ENCODE assay signal across 1 cellular context in the genomic region with DNA sequence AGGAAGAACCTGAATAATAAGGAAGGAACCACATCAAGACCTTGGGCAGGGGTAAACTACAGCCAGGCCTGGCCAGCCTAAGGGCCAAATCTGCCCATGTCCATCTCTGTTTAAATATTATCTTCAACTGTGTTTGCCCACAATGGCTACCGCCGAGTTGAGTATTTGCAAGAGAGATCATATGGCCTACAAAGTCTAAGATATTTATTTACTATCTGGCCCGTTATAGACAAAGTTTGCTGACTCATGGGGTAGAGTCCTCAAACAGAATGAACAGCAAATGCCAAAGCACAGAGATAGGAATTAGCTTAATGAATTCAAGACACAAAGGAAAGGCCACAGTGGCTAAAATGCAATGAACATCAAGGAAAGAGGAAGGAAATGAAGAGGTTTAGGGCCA.
TF ChIP-seq lines count a peak whose summit lies in the region.

No MANE protein-coding gene starts in this region.

TF ChIP-seq in HepG2, 621 proteins besides CTCF, POLR2A, EP300 and RAD21 (continued from another document and continues in another):
- TF ChIP-seq, protein P1, sequence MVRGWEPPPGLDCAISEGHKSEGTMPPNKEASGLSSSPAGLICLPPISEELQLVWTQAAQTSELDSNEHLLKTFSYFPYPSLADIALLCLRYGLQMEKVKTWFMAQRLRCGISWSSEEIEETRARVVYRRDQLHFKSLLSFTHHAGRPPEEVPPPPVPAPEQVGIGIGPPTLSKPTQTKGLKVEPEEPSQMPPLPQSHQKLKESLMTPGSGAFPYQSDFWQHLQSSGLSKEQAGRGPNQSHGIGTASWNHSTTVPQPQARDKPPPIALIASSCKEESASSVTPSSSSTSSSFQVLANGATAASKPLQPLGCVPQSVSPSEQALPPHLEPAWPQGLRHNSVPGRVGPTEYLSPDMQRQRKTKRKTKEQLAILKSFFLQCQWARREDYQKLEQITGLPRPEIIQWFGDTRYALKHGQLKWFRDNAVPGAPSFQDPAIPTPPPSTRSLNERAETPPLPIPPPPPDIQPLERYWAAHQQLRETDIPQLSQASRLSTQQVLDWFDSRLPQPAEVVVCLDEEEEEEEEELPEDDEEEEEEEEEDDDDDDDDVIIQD (CRISPR knock-in tag; IDR thresholded peaks at IDR 0.05; ENCODE audit: low read depth): peak; percentile 84; the same call in 1 of the 2 replicates
- TF ChIP-seq ARHGAP35 (CRISPR knock-in tag; IDR thresholded peaks at IDR 0.05; ENCODE audit: borderline replicate concordance) (no peak), TAF1 (CRISPR knock-in tag; IDR thresholded peaks at IDR 0.05) (no peak), TCF7 (IDR thresholded peaks at IDR 0.05; ENCODE audit: low read depth) (peak; percentile 49; the same call in 1 of the 2 replicates), MEF2D (CRISPR knock-in tag; IDR thresholded peaks at IDR 0.05) (peak; percentile 74; the same call in 1 of the 2 replicates), TBX2 (CRISPR knock-in tag; IDR thresholded peaks at IDR 0.05; ENCODE audit: borderline replicate concordance) (peak; percentile 48; the same call in 1 of the 2 replicates), HIVEP1 (CRISPR knock-in tag; IDR thresholded peaks at IDR 0.05) (no peak), RBM22 (optimal IDR thresholded peaks at IDR 0.05; ENCODE audit: low read length) (peak; percentile 53), DPF2 (CRISPR knock-in tag; IDR thresholded peaks at IDR 0.05; ENCODE audit: borderline replicate concordance, low read depth) (no peak), SRY (CRISPR knock-in tag; IDR thresholded peaks at IDR 0.05) (no peak), GATAD2A (CRISPR knock-in tag; IDR thresholded peaks at IDR 0.05) (peak; percentile 84), POGZ (CRISPR knock-in tag; IDR thresholded peaks at IDR 0.05) (peak; percentile 72), NFIC (IDR thresholded peaks at IDR 0.05; ENCODE audit: low read length) (no peak), ZNF607 (CRISPR knock-in tag; IDR thresholded peaks at IDR 0.05; ENCODE audit: borderline replicate concordance) (no peak), MAFF (IDR thresholded peaks at IDR 0.05; ENCODE audit: low read depth, low read length) (peak; percentile 95), SALL1 (CRISPR knock-in tag; IDR thresholded peaks at IDR 0.05) (peak; percentile 65), FOSL2 (CRISPR knock-in tag; IDR thresholded peaks at IDR 0.05) (peak; percentile 73), HNF4A (CRISPR knock-in tag; IDR thresholded peaks at IDR 0.05) (peak; percentile 64; the same call in 1 of the 2 replicates), GATAD1 (CRISPR knock-in tag; IDR thresholded peaks at IDR 0.05) (0 out of 2 replicates have a peak, but pooled peaks have one; percentile 23), ZNF510 (CRISPR knock-in tag; IDR thresholded peaks at IDR 0.05; ENCODE audit: low read depth) (no peak), ZNF354B (CRISPR knock-in tag; IDR thresholded peaks at IDR 0.05) (no peak), MAFK (conservative IDR thresholded peaks at IDR 0.05 in 1 of 2, IDR thresholded peaks at IDR 0.05 in 1 of 2; ENCODE audit: low read length in 2 of 2) (peak; percentile 92 to 97), ZFP1 (CRISPR knock-in tag; IDR thresholded peaks at IDR 0.05) (0 out of 2 replicates have a peak, but pooled peaks have one; percentile 54), CREB1 (IDR thresholded peaks at IDR 0.05) (no peak), CREB1 (CRISPR knock-in tag; IDR thresholded peaks at IDR 0.05) (peak; percentile 37; the same call in 1 of the 2 replicates), JUN (CRISPR knock-in tag; IDR thresholded peaks at IDR 0.05) (no peak), ZFX (CRISPR knock-in tag; IDR thresholded peaks at IDR 0.05; ENCODE audit: low read depth) (peak; percentile 47; the same call in 1 of the 2 replicates), ZFP36 (IDR thresholded peaks at IDR 0.05; ENCODE audit: borderline replicate concordance, low read depth, low read length, partially characterized antibody) (no peak), NFIB (CRISPR knock-in tag; IDR thresholded peaks at IDR 0.05; ENCODE audit: borderline replicate concordance) (no peak), RXRB (CRISPR knock-in tag; IDR thresholded peaks at IDR 0.05; ENCODE audit: borderline replicate concordance) (peak; percentile 45; the same call in 1 of the 2 replicates), KLF6 (CRISPR knock-in tag; IDR thresholded peaks at IDR 0.05) (0 out of 2 replicates have a peak, but pooled peaks have one; percentile 39)
- TF ChIP-seq, protein P2, sequence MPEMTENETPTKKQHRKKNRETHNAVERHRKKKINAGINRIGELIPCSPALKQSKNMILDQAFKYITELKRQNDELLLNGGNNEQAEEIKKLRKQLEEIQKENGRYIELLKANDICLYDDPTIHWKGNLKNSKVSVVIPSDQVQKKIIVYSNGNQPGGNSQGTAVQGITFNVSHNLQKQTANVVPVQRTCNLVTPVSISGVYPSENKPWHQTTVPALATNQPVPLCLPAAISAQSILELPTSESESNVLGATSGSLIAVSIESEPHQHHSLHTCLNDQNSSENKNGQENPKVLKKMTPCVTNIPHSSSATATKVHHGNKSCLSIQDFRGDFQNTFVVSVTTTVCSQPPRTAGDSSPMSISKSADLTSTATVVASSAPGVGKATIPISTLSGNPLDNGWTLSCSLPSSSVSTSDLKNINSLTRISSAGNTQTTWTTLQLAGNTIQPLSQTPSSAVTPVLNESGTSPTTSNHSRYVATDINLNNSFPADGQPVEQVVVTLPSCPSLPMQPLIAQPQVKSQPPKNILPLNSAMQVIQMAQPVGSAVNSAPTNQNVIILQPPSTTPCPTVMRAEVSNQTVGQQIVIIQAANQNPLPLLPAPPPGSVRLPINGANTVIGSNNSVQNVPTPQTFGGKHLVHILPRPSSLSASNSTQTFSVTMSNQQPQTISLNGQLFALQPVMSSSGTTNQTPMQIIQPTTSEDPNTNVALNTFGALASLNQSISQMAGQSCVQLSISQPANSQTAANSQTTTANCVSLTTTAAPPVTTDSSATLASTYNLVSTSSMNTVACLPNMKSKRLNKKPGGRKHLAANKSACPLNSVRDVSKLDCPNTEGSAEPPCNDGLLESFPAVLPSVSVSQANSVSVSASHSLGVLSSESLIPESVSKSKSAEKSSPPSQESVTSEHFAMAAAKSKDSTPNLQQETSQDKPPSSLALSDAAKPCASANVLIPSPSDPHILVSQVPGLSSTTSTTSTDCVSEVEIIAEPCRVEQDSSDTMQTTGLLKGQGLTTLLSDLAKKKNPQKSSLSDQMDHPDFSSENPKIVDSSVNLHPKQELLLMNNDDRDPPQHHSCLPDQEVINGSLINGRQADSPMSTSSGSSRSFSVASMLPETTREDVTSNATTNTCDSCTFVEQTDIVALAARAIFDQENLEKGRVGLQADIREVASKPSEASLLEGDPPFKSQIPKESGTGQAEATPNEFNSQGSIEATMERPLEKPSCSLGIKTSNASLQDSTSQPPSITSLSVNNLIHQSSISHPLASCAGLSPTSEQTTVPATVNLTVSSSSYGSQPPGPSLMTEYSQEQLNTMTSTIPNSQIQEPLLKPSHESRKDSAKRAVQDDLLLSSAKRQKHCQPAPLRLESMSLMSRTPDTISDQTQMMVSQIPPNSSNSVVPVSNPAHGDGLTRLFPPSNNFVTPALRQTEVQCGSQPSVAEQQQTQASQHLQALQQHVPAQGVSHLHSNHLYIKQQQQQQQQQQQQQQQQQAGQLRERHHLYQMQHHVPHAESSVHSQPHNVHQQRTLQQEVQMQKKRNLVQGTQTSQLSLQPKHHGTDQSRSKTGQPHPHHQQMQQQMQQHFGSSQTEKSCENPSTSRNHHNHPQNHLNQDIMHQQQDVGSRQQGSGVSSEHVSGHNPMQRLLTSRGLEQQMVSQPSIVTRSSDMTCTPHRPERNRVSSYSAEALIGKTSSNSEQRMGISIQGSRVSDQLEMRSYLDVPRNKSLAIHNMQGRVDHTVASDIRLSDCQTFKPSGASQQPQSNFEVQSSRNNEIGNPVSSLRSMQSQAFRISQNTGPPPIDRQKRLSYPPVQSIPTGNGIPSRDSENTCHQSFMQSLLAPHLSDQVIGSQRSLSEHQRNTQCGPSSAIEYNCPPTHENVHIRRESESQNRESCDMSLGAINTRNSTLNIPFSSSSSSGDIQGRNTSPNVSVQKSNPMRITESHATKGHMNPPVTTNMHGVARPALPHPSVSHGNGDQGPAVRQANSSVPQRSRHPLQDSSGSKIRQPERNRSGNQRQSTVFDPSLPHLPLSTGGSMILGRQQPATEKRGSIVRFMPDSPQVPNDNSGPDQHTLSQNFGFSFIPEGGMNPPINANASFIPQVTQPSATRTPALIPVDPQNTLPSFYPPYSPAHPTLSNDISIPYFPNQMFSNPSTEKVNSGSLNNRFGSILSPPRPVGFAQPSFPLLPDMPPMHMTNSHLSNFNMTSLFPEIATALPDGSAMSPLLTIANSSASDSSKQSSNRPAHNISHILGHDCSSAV (CRISPR knock-in tag; IDR thresholded peaks at IDR 0.05; ENCODE audit: borderline replicate concordance): no peak
- TF ChIP-seq, protein P3, sequence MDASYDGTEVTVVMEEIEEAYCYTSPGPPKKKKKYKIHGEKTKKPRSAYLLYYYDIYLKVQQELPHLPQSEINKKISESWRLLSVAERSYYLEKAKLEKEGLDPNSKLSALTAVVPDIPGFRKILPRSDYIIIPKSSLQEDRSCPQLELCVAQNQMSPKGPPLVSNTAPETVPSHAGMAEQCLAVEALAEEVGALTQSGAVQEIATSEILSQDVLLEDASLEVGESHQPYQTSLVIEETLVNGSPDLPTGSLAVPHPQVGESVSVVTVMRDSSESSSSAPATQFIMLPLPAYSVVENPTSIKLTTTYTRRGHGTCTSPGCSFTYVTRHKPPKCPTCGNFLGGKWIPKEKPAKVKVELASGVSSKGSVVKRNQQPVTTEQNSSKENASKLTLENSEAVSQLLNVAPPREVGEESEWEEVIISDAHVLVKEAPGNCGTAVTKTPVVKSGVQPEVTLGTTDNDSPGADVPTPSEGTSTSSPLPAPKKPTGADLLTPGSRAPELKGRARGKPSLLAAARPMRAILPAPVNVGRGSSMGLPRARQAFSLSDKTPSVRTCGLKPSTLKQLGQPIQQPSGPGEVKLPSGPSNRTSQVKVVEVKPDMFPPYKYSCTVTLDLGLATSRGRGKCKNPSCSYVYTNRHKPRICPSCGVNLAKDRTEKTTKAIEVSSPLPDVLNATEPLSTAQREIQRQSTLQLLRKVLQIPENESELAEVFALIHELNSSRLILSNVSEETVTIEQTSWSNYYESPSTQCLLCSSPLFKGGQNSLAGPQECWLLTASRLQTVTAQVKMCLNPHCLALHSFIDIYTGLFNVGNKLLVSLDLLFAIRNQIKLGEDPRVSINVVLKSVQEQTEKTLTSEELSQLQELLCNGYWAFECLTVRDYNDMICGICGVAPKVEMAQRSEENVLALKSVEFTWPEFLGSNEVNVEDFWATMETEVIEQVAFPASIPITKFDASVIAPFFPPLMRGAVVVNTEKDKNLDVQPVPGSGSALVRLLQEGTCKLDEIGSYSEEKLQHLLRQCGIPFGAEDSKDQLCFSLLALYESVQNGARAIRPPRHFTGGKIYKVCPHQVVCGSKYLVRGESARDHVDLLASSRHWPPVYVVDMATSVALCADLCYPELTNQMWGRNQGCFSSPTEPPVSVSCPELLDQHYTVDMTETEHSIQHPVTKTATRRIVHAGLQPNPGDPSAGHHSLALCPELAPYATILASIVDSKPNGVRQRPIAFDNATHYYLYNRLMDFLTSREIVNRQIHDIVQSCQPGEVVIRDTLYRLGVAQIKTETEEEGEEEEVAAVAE (CRISPR knock-in tag; IDR thresholded peaks at IDR 0.05; ENCODE audit: borderline replicate concordance): no peak
- TF ChIP-seq, protein P4, sequence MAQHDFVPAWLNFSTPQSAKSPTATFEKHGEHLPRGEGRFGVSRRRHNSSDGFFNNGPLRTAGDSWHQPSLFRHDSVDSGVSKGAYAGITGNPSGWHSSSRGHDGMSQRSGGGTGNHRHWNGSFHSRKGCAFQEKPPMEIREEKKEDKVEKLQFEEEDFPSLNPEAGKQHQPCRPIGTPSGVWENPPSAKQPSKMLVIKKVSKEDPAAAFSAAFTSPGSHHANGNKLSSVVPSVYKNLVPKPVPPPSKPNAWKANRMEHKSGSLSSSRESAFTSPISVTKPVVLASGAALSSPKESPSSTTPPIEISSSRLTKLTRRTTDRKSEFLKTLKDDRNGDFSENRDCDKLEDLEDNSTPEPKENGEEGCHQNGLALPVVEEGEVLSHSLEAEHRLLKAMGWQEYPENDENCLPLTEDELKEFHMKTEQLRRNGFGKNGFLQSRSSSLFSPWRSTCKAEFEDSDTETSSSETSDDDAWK (CRISPR knock-in tag; IDR thresholded peaks at IDR 0.05): no peak
- TF ChIP-seq, protein P5, sequence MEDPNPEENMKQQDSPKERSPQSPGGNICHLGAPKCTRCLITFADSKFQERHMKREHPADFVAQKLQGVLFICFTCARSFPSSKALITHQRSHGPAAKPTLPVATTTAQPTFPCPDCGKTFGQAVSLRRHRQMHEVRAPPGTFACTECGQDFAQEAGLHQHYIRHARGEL (CRISPR knock-in tag; IDR thresholded peaks at IDR 0.05): no peak
- TF ChIP-seq, protein P6, sequence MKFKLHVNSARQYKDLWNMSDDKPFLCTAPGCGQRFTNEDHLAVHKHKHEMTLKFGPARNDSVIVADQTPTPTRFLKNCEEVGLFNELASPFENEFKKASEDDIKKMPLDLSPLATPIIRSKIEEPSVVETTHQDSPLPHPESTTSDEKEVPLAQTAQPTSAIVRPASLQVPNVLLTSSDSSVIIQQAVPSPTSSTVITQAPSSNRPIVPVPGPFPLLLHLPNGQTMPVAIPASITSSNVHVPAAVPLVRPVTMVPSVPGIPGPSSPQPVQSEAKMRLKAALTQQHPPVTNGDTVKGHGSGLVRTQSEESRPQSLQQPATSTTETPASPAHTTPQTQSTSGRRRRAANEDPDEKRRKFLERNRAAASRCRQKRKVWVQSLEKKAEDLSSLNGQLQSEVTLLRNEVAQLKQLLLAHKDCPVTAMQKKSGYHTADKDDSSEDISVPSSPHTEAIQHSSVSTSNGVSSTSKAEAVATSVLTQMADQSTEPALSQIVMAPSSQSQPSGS (CRISPR knock-in tag; IDR thresholded peaks at IDR 0.05): no peak
- TF ChIP-seq, protein P7, sequence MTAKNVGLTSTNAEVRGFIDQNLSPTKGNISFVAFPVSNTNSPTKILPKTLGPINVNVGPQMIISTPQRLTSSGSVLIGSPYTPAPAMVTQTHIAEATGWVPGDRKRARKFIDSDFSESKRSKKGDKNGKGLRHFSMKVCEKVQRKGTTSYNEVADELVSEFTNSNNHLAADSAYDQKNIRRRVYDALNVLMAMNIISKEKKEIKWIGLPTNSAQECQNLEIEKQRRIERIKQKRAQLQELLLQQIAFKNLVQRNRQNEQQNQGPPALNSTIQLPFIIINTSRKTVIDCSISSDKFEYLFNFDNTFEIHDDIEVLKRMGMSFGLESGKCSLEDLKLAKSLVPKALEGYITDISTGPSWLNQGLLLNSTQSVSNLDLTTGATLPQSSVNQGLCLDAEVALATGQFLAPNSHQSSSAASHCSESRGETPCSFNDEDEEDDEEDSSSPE (CRISPR knock-in tag; IDR thresholded peaks at IDR 0.05): no peak
- TF ChIP-seq, protein P8, sequence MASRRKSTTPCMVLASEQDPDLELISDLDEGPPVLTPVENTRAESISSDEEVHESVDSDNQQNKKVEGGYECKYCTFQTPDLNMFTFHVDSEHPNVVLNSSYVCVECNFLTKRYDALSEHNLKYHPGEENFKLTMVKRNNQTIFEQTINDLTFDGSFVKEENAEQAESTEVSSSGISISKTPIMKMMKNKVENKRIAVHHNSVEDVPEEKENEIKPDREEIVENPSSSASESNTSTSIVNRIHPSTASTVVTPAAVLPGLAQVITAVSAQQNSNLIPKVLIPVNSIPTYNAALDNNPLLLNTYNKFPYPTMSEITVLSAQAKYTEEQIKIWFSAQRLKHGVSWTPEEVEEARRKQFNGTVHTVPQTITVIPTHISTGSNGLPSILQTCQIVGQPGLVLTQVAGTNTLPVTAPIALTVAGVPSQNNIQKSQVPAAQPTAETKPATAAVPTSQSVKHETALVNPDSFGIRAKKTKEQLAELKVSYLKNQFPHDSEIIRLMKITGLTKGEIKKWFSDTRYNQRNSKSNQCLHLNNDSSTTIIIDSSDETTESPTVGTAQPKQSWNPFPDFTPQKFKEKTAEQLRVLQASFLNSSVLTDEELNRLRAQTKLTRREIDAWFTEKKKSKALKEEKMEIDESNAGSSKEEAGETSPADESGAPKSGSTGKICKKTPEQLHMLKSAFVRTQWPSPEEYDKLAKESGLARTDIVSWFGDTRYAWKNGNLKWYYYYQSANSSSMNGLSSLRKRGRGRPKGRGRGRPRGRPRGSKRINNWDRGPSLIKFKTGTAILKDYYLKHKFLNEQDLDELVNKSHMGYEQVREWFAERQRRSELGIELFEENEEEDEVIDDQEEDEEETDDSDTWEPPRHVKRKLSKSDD (CRISPR knock-in tag; IDR thresholded peaks at IDR 0.05; ENCODE audit: low read depth): no peak
